Comparison of ENCODE assay signal across 17 cellular contexts in genomic region chr18:11020454-11020853, GRCh38.
"Had no signal": no experiment of that assay in that cellular context is flagged by ENCODE, and none has a peak within 500 bp of the region (broad histone marks: within the 10 kb centered on the region; RNA-seq: fewer than 3 reads in every experiment).

No MANE protein-coding gene starts in this region.

- H3K36me3 ChIP-seq: esophagus muscularis mucosa, gastrocnemius medialis, spleen, tibial nerve, upper lobe of right lung, vagina had no signal

- H3K9me3 ChIP-seq: esophagus muscularis mucosa, gastrocnemius medialis, psoas muscle, tibial nerve, upper lobe of right lung, vagina had no signal

- DNase-seq: effector memory CD8-positive, alpha-beta T cell; gastrocnemius medialis; islet precursor cell; mammary epithelial cell; mucosa of descending colon; natural killer cell; psoas muscle; retina; spleen; stimulated activated CD4-positive, alpha-beta T cell treated with anti-CD3 and anti-CD28 coated beads, Interleukin-15, amount 100 ng/mL, for 24 hours; stimulated activated CD4-positive, alpha-beta T cell treated with anti-CD3 and anti-CD28 coated beads, Interleukin-1b, Interleukin-23, amount 100 ng/mL, for 48 hours; stimulated activated CD4-positive, alpha-beta T cell treated with anti-CD3 and anti-CD28 coated beads, Interleukin-4, amount 100 ng/mL, for 24 hours; upper lobe of right lung had no signal

- H3K4me1 ChIP-seq: gastrocnemius medialis, psoas muscle, spleen, tibial nerve, upper lobe of right lung, vagina had no signal

- H3K27me3 ChIP-seq: esophagus muscularis mucosa, gastrocnemius medialis, spleen, tibial nerve, upper lobe of right lung, vagina had no signal

- H3K4me3 ChIP-seq: esophagus muscularis mucosa, gastrocnemius medialis, mucosa of descending colon, psoas muscle, spleen, tibial nerve, upper lobe of right lung, vagina had no signal

- H3K27ac ChIP-seq: epithelial cell of prostate, esophagus muscularis mucosa, gastrocnemius medialis, psoas muscle, spleen, tibial nerve, upper lobe of right lung, vagina had no signal
